16 cellular contexts compared by ENCODE assay signal in the genomic region with DNA sequence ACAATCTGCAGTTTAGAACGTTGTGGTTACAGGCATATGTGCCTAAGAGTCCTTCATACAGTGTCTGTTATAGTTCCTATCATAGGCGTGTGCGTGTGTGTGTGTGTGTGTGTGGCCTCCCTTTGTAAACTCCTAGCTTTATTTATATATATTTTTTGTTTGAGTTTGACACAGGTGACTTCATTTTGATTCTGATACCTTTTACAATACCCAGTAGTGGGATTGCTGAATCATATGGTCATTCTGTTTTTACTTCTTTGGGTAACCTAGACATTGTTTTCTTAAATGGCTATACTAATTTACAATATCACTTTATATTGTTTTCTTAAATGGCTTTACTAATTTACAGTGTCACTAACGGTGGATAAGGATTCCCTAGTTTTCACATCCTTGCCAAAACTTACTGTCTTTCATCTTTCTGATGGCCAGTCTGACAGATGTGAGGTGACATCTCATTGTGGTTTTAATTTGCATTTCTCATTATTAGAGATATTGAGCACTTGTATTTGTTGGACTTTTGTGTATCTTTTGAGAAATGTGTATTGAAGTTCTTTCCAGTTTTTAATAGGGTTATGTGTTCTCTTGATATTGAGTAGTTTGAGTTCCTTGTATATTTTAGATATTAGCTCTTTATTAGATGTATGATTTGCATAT.
A peak's percentile ranks its signal among the peaks of the same experiment; 100 is the strongest.
DNase-seq lines count a peak whose midpoint lies in the region; ATAC-seq, FAIRE-seq and TF ChIP-seq lines count a peak whose summit lies in the region.
"Had no signal": no experiment of that assay in that cellular context is flagged by ENCODE, and none has a peak within 500 bp of the region (broad histone marks: within the 10 kb centered on the region; RNA-seq: fewer than 3 reads in every experiment).

No MANE protein-coding gene starts in this region.

- POLR2A ChIA-PET in activated CD4-positive, alpha-beta T cell treated with anti-CD3 and anti-CD28 coated beads for 36 hours (lab: Charles Lee), result no interaction called here

- no peaks in the 10 kb centered on the region for H3K9me3 ChIP-seq in astrocyte (ENCODE audit: insufficient read depth, low read depth, low read length)
- H3K9me3 ChIP-seq: heart left ventricle, mucosa of descending colon, ovary had no signal

- no peak overlapping the region for H3K27ac Mint-ChIP-seq in astrocyte (ENCODE audit: unreplicated experiment)
- H3K27ac Mint-ChIP-seq in activated CD4-positive, alpha-beta T cell treated with anti-CD3 and anti-CD28 coated beads for 36 hours, result no peak overlapping the region
- H3K27ac Mint-ChIP-seq: activated CD4-positive, alpha-beta T cell treated with anti-CD3 and anti-CD28 coated beads, Interleukin-2, amount 10 ng/mL, durations not matched to agents 24 days and 14 days; GM23338 had no signal

- no peaks in the 10 kb centered on the region for H3K36me3 ChIP-seq in astrocyte (ENCODE audit: insufficient read depth, low read length)
- H3K36me3 ChIP-seq: heart left ventricle, ovary had no signal

- H2AFZ ChIP-seq in astrocyte (ENCODE audit: low read depth, low read length), result no peak overlapping the region
- H2AFZ ChIP-seq: GM23338 had no signal

- CTCF ChIA-PET in activated CD4-positive, alpha-beta T cell treated with anti-CD3 and anti-CD28 coated beads for 36 hours (lab: Charles Lee), result no interaction called here

- no peak overlapping the region for H3K9ac ChIP-seq in astrocyte (ENCODE audit: low read length)

- no peaks in the 10 kb centered on the region for H4K20me1 ChIP-seq in astrocyte (ENCODE audit: insufficient read depth, low read length)

- no peak for DNase-seq in astrocyte (ENCODE audit: low read depth)
- DNase-seq in activated CD4-positive, CD25-positive, alpha-beta regulatory T cell treated with anti-CD3 and anti-CD28 coated beads, Interleukin-2, amount 50 U/mL, for 72 hours, result no peak
- no peak for DNase-seq in globus pallidus (ENCODE audit: low spot score)
- no peak for DNase-seq in activated CD4-positive, alpha-beta T cell treated with anti-CD3 and anti-CD28 coated beads for 36 hours
- DNase-seq: activated CD4-positive, alpha-beta T cell treated with anti-CD3 and anti-CD28 coated beads, Interleukin-2, amount 10 ng/mL, durations not matched to agents 24 days and 14 days; amniotic stem cell; erythroblast; heart left ventricle; mucosa of descending colon; NCI-H187 treated with DMSO at 0.1 percent for 48 hours; ovary had no signal

- no peaks in the 10 kb centered on the region for H3K36me3 Mint-ChIP-seq in astrocyte (ENCODE audit: low read depth, unreplicated experiment)
- peaks cover 2% of the 10 kb centered on the region for H3K36me3 Mint-ChIP-seq in activated CD4-positive, alpha-beta T cell treated with anti-CD3 and anti-CD28 coated beads for 36 hours (ENCODE audit: low read depth)

- H3K4me1 Mint-ChIP-seq in astrocyte (ENCODE audit: low read depth, unreplicated experiment), result peaks cover 3% of the 10 kb centered on the region
- H3K4me1 Mint-ChIP-seq in activated CD4-positive, alpha-beta T cell treated with anti-CD3 and anti-CD28 coated beads for 36 hours, result no peaks in the 10 kb centered on the region
- H3K4me1 Mint-ChIP-seq: activated CD4-positive, alpha-beta T cell treated with anti-CD3 and anti-CD28 coated beads, Interleukin-2, amount 10 ng/mL, durations not matched to agents 24 days and 14 days; GM23338 had no signal

- no peak overlapping the region for H3K27ac ChIP-seq in astrocyte (ENCODE audit: low read depth, low read length)
- H3K27ac ChIP-seq: heart left ventricle, ovary had no signal

- no peaks in the 10 kb centered on the region for H3K27me3 Mint-ChIP-seq in astrocyte (ENCODE audit: low read depth, unreplicated experiment)
- no peaks in the 10 kb centered on the region for H3K27me3 Mint-ChIP-seq in activated CD4-positive, alpha-beta T cell treated with anti-CD3 and anti-CD28 coated beads for 36 hours
- H3K27me3 Mint-ChIP-seq: activated CD4-positive, alpha-beta T cell treated with anti-CD3 and anti-CD28 coated beads, Interleukin-2, amount 10 ng/mL, durations not matched to agents 24 days and 14 days had no signal

- H3K4me2 ChIP-seq in astrocyte (ENCODE audit: low read length), result no peak overlapping the region
- H3K4me2 ChIP-seq: GM23338 had no signal

- TF ChIP-seq CTCF in astrocyte (IDR thresholded peaks at IDR 0.05; ENCODE audit: insufficient read depth, low read depth, low read length), result no peak

- peak; percentile 78 for ATAC-seq in GM19023 (IDR thresholded peaks at IDR 0.05; ENCODE audit: unreplicated experiment)
- peak; percentile 81 for ATAC-seq in GM21619 (IDR thresholded peaks at IDR 0.05; ENCODE audit: unreplicated experiment)
- peak; percentile 82 for ATAC-seq in HG03045 (IDR thresholded peaks at IDR 0.05; ENCODE audit: unreplicated experiment)
- ATAC-seq in activated CD4-positive, alpha-beta T cell treated with anti-CD3 and anti-CD28 coated beads for 36 hours, result no peak
- ATAC-seq in SK-N-SH treated with all-trans-retinoic acid at 6 μM for 48 hours, result no peak
- ATAC-seq: GM23338, heart left ventricle, mucosa of descending colon had no signal

- no peaks in the 10 kb centered on the region for H3K4me1 ChIP-seq in astrocyte (ENCODE audit: insufficient read depth, low read length)
- H3K4me1 ChIP-seq: heart left ventricle had no signal

- no peaks in the 10 kb centered on the region for H3K27me3 ChIP-seq in astrocyte (ENCODE audit: insufficient read depth, low read length)
- H3K27me3 ChIP-seq: heart left ventricle, ovary had no signal

- no peaks in the 10 kb centered on the region for H3K79me2 ChIP-seq in astrocyte (ENCODE audit: insufficient read depth, low read length)

- no peaks in the 10 kb centered on the region for H3K9me3 Mint-ChIP-seq in astrocyte (ENCODE audit: unreplicated experiment)
- H3K9me3 Mint-ChIP-seq in activated CD4-positive, alpha-beta T cell treated with anti-CD3 and anti-CD28 coated beads for 36 hours (ENCODE audit: low read depth), result no peaks in the 10 kb centered on the region
- H3K9me3 Mint-ChIP-seq: activated CD4-positive, alpha-beta T cell treated with anti-CD3 and anti-CD28 coated beads, Interleukin-2, amount 10 ng/mL, durations not matched to agents 24 days and 14 days; GM23338 had no signal

- intact Hi-C loops in activated CD4-positive, alpha-beta T cell treated with anti-CD3 and anti-CD28 coated beads for 36 hours (cut with DNase I, micrococcal nuclease), result no loop called here

- no peak overlapping the region for H3K4me3 ChIP-seq in astrocyte (ENCODE audit: insufficient read depth, low read depth, low read length)
- H3K4me3 ChIP-seq: GM23338, heart left ventricle, mucosa of descending colon, ovary had no signal

- peak; percentile 65 for FAIRE-seq in astrocyte (lab: Jason Lieb, UNC)

- H3K4me3 Mint-ChIP-seq in astrocyte (ENCODE audit: unreplicated experiment), result no peak overlapping the region
- no peak overlapping the region for H3K4me3 Mint-ChIP-seq in activated CD4-positive, alpha-beta T cell treated with anti-CD3 and anti-CD28 coated beads for 36 hours
- H3K4me3 Mint-ChIP-seq: activated CD4-positive, alpha-beta T cell treated with anti-CD3 and anti-CD28 coated beads, Interleukin-2, amount 10 ng/mL, durations not matched to agents 24 days and 14 days; GM23338 had no signal

TF ChIP-seq in SK-N-SH treated with all-trans-retinoic acid at 6 μM for 48 hours, 23 proteins besides CTCF, POLR2A, EP300 and RAD21:
- TF ChIP-seq GLIS3 (CRISPR knock-in tag; IDR thresholded peaks at IDR 0.05) (no peak), PATZ1 (CRISPR knock-in tag; IDR thresholded peaks at IDR 0.05; ENCODE audit: borderline replicate concordance) (no peak), TCF4 (CRISPR knock-in tag; IDR thresholded peaks at IDR 0.05; ENCODE audit: borderline replicate concordance) (no peak), CSDC2 (CRISPR knock-in tag; IDR thresholded peaks at IDR 0.05) (no peak), ZNF8 (CRISPR knock-in tag; IDR thresholded peaks at IDR 0.05) (no peak), POU6F1 (CRISPR knock-in tag; IDR thresholded peaks at IDR 0.05; ENCODE audit: borderline replicate concordance, low read depth) (no peak), ZFP30 (CRISPR knock-in tag; IDR thresholded peaks at IDR 0.05) (no peak), ZNF565 (CRISPR knock-in tag; conservative IDR thresholded peaks at IDR 0.05; ENCODE audit: low read depth) (no peak), ISL1 (CRISPR knock-in tag; IDR thresholded peaks at IDR 0.05) (no peak), SNAI2 (CRISPR knock-in tag; IDR thresholded peaks at IDR 0.05) (no peak), TOX (CRISPR knock-in tag; IDR thresholded peaks at IDR 0.05; ENCODE audit: borderline replicate concordance) (no peak), PPARA (CRISPR knock-in tag; IDR thresholded peaks at IDR 0.05; ENCODE audit: borderline replicate concordance) (no peak)

Comparison
In these comparisons a context has a peak if more than half of its experiments do, and no peak if none do; other contexts are left out.
1. ATAC-seq: peak in GM19023 (single experiment), GM21619 (single experiment) and HG03045 (single experiment); none in activated CD4-positive, alpha-beta T cell treated with anti-CD3 and anti-CD28 coated beads for 36 hours (single experiment) and SK-N-SH treated with all-trans-retinoic acid at 6 μM for 48 hours (single experiment).